Comparison of ENCODE assay signal across 1 cellular context in genomic region chr4:140150636-140150885, GRCh38.
TF ChIP-seq lines count a peak whose summit lies in the region.

No MANE protein-coding gene starts in this region.

TF ChIP-seq in neural cell, 6 proteins besides CTCF, POLR2A, EP300 and RAD21 (continued from another document):
- TF ChIP-seq REST (IDR thresholded peaks at IDR 0.05; ENCODE audit: borderline replicate concordance) (no peak), MXI1 (conservative IDR thresholded peaks at IDR 0.05; ENCODE audit: poor library complexity, severe bottlenecking) (no peak)
